Comparison of ENCODE assay signal across 10 cellular contexts in the genomic region with DNA sequence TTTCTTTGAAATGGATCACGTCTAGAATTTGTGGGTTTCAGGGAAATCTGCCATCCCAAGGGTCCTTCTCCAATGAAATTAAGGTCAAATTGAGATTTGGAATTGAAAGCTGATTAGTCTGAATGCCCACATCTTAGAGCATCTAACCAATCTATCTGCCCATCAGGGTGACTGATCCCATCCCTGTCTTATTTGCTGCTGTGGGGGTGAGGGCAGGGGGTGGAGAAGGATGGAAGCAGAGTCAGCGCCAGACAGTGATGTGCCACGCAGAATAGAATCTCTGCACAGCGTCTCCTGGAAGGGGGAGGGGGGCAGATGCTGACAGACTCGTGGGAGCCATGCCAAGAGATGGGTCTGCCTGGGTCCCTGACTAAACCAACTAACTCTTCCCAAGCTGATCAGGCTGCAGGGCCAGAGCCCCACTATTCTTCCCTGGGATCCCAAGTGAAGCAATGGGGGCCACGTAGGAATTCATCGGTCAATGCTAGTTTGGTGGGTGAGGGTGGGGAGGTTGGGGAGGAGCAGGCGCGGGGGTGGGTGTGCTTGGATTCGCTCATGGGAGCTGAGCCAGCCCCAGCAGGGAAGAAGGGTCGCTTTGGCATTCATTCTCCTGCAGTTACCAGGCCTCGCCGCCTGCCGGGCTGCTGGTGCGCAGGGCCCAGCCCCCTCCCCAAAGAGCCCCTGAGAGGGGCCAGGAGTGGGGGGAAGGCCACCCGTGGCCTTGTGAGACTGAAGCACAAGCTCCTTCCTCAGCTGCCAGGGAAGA. TPM values are rescaled to one million over a fixed set of nuclear protein-coding genes. Genes with fewer than 3 reads are reported as not detected.
DNase-seq lines count a peak whose midpoint lies in the region; ATAC-seq, FAIRE-seq and TF ChIP-seq lines count a peak whose summit lies in the region.
"Had no signal": no experiment of that assay in that cellular context is flagged by ENCODE, and none has a peak within 500 bp of the region (broad histone marks: within the 10 kb centered on the region; RNA-seq: fewer than 3 reads in every experiment).

No MANE protein-coding gene starts in this region.

- no peak overlapping the region for H3K4me3 ChIP-seq in endothelial cell of umbilical vein (replicated peaks in 1 of 3; ENCODE audit: insufficient read depth in 1 of 3, low read depth in 1 of 3, low read length in 3 of 3)
- no peak overlapping the region for H3K4me3 ChIP-seq in retinal pigment epithelial cell (ENCODE audit: low read length)

- no peaks in the 10 kb centered on the region for H3K36me3 ChIP-seq in endothelial cell of umbilical vein (ENCODE audit: control insufficient read depth in 2 of 2, extremely low read depth in 1 of 2, insufficient read depth in 2 of 2, low read length in 2 of 2)

- H3K9me3 Mint-ChIP-seq in HFFc6 = no peaks in the 10 kb centered on the region

- BruUV-seq in endothelial cell of umbilical vein (replicated peaks; lab: Mats Ljungman, UMichigan) = TSS peak; percentile 75

- H3K27ac Mint-ChIP-seq in HFFc6 = peak overlapping the region; percentile 98

- no peak for ATAC-seq in HG02885 (IDR thresholded peaks at IDR 0.05; ENCODE audit: poor library complexity, unreplicated experiment)
- ATAC-seq in GM19455 (IDR thresholded peaks at IDR 0.05; ENCODE audit: unreplicated experiment) = no peak
- ATAC-seq: activated CD4-positive, CD25-positive, alpha-beta regulatory T cell treated with anti-CD3 and anti-CD28 coated beads, Interleukin-2, amount 50 U/mL, for 24 hours had no signal

- FAIRE-seq in endothelial cell of umbilical vein (lab: Jason Lieb, UNC) = no peak

- H3K27me3 Mint-ChIP-seq in HFFc6 (ENCODE audit: insufficient read depth) = peaks cover 2% of the 10 kb centered on the region

- peak overlapping the region; percentile 84 for H3K27ac ChIP-seq in endothelial cell of umbilical vein (ENCODE audit: insufficient read depth, low read depth, low read length)

- H3K4me2 ChIP-seq in endothelial cell of umbilical vein (ENCODE audit: insufficient read depth, low read length) = peak overlapping the region; percentile 56

- H3K4me3 Mint-ChIP-seq in HFFc6 = no peak overlapping the region

- no peaks in the 10 kb centered on the region for H3K9me3 ChIP-seq in endothelial cell of umbilical vein (replicated peaks; ENCODE audit: control insufficient read depth, insufficient read depth, low read length)

- no peaks in the 10 kb centered on the region for H3K27me3 ChIP-seq in endothelial cell of umbilical vein (ENCODE audit: control insufficient read depth in 2 of 2, insufficient read depth in 2 of 2, low read length in 2 of 2)

- H3K79me2 ChIP-seq in endothelial cell of umbilical vein (ENCODE audit: control insufficient read depth, insufficient read depth, low read length) = no peaks in the 10 kb centered on the region

- POLR2A ChIA-PET in endothelial cell of umbilical vein (lab: Charles Lee) = interaction anchor here (0.9 kb wide), 1 partner anchor 8 kb away, joined by 5 read pairs; no protein-coding TSS in a partner anchor

- dilution Hi-C loops in endothelial cell of umbilical vein (cut with MboI; ENCODE audit: extremely low pct_ligation_motif_present, low sequenced_read_pairs) = no loop called here

- H3K9me1 ChIP-seq in endothelial cell of umbilical vein (replicated peaks; ENCODE audit: control insufficient read depth, extremely low read depth, insufficient read depth, low read length) = no peaks in the 10 kb centered on the region

- peaks cover 57% of the 10 kb centered on the region for H3K4me1 Mint-ChIP-seq in HFFc6 (ENCODE audit: low read depth)

- TF ChIP-seq CTCF in HFFc6 (IDR thresholded peaks at IDR 0.05) (no peak), endothelial cell of umbilical vein (IDR thresholded peaks at IDR 0.05; ENCODE audit: extremely low read depth in 1 of 2, insufficient read depth in 1 of 2, low read depth in 1 of 2, low read length in 2 of 2) (no peak), retinal pigment epithelial cell (conservative IDR thresholded peaks at IDR 0.05; ENCODE audit: low read depth, low read length) (peak; percentile 25)

- no peaks in the 10 kb centered on the region for H4K20me1 ChIP-seq in endothelial cell of umbilical vein (replicated peaks; ENCODE audit: control insufficient read depth, extremely low read depth, insufficient read depth, low read length)

- H3K9ac ChIP-seq in endothelial cell of umbilical vein (replicated peaks; ENCODE audit: extremely low read depth, insufficient read depth, low read length) = peak overlapping the region; percentile 83

- H3K36me3 Mint-ChIP-seq in HFFc6 (ENCODE audit: low read depth) = no peaks in the 10 kb centered on the region

- peaks cover 30% of the 10 kb centered on the region for H3K4me1 ChIP-seq in endothelial cell of umbilical vein (ENCODE audit: control insufficient read depth, extremely low read depth, insufficient read depth, low read length)

- no peak for TF ChIP-seq POLR2A in endothelial cell of umbilical vein (IDR thresholded peaks at IDR 0.05; ENCODE audit: low read depth, low read length)

- H2AFZ ChIP-seq in endothelial cell of umbilical vein (ENCODE audit: low read depth, low read length) = peak overlapping the region; percentile 75

- intact Hi-C loops in endothelial cell of umbilical vein (cut with micrococcal nuclease) = loop anchor here (2.0 kb wide), 1 partner anchor 16 kb away; no protein-coding TSS in a partner anchor

- CTCF ChIA-PET in endothelial cell of umbilical vein (lab: Charles Lee) = interaction anchor here (0.9 to 4.0 kb wide), 4 partner anchors 9 to 56 kb away, joined by 3 to 20 read pairs (median 8); no protein-coding TSS in a partner anchor

- no peak for DNase-seq in HFFc6
- peak; percentile 89 for DNase-seq in NCI-H82 treated with DMSO at 0.1 percent for 48 hours (lab: John Stamatoyannopoulos, UW; ENCODE audit: unreplicated experiment)
- DNase-seq in endothelial cell of umbilical vein (ENCODE audit: low read depth, low spot score) = no peak
- no peak for DNase-seq in retinal pigment epithelial cell (ENCODE audit: low read depth)
- no peak for DNase-seq in activated naive CD4-positive, alpha-beta T cell treated with anti-CD3 and anti-CD28 coated beads, Interleukin-2, amount 50 U/mL, for 16 hours
- DNase-seq in DMS153 (lab: John Stamatoyannopoulos, UW) = no peak

TF ChIP-seq in endothelial cell of umbilical vein, 7 proteins besides CTCF, POLR2A, EP300 and RAD21 (continues in another document):
- TF ChIP-seq EZH2 (IDR thresholded peaks at IDR 0.05; ENCODE audit: borderline replicate concordance, low read depth, low read length, severe bottlenecking) = no peak
- no peak for TF ChIP-seq POLR2AphosphoS5 (IDR thresholded peaks at IDR 0.05; ENCODE audit: insufficient read depth, low read depth, low read length)
- TF ChIP-seq, protein P1, sequence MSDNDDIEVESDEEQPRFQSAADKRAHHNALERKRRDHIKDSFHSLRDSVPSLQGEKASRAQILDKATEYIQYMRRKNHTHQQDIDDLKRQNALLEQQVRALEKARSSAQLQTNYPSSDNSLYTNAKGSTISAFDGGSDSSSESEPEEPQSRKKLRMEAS (IDR thresholded peaks at IDR 0.05; ENCODE audit: insufficient read depth, insufficient read length) = no peak
- TF ChIP-seq FOS (IDR thresholded peaks at IDR 0.05; ENCODE audit: borderline replicate concordance, insufficient read depth, low read length) = no peak

RNA-seq across cellular contexts. Expression of a gene that starts 32.2 kb away (rescaled TPM):
- total RNA-seq in HFFc6 (2021; fragmentation: NEBNext Ultra II Directional; extraction: Animal tissue kit (Norgen Biotek cat#: 25700)) = 10 to 100 TPM; 78.4 to 91.3 (median 81.8) TPM
- total RNA-seq in endothelial cell of umbilical vein = 109 and 122 TPM in 2 replicates
- 128 and 139 TPM in 2 replicates for polyA plus RNA-seq in endothelial cell of umbilical vein
- 74.8 and 79.0 TPM in 2 replicates for polyA plus RNA-seq in endothelial cell of umbilical vein (2011; cell fraction: cytosol; rRNA removed)
- 1,121 and 1,379 TPM in 2 replicates for polyA plus RNA-seq in endothelial cell of umbilical vein (2011; cell fraction: nucleus; rRNA removed)
- 88.3 and 108 TPM in 2 replicates for polyA plus RNA-seq in endothelial cell of umbilical vein (2012)
- polyA minus RNA-seq in endothelial cell of umbilical vein = 156 and 174 TPM in 2 replicates
- polyA minus RNA-seq in endothelial cell of umbilical vein (2011; cell fraction: cytosol; rRNA and poly(A)+ RNA removed) = 29.1 TPM
- 114 and 116 TPM in 2 replicates for polyA minus RNA-seq in endothelial cell of umbilical vein (2011; cell fraction: nucleus; rRNA and poly(A)+ RNA removed)

RNA-seq across cellular contexts. Expression of a gene that starts 34.5 kb away (rescaled TPM):
- 100 to 1,000 TPM; 209 to 260 (median 211) TPM for total RNA-seq in HFFc6 (2021; fragmentation: NEBNext Ultra II Directional; extraction: Animal tissue kit (Norgen Biotek cat#: 25700))
- total RNA-seq in endothelial cell of umbilical vein = 12.5 and 16.3 TPM in 2 replicates
- 13.4 and 28.1 TPM in 2 replicates for polyA plus RNA-seq in endothelial cell of umbilical vein
- polyA plus RNA-seq in endothelial cell of umbilical vein (2011; cell fraction: cytosol; rRNA removed) = 14.9 and 16.6 TPM in 2 replicates
- polyA plus RNA-seq in endothelial cell of umbilical vein (2011; cell fraction: nucleus; rRNA removed) = 11.5 and 11.9 TPM in 2 replicates
- polyA plus RNA-seq in endothelial cell of umbilical vein (2012) = 31.6 and 51.5 TPM in 2 replicates
- 15.0 and 17.1 TPM in 2 replicates for polyA minus RNA-seq in endothelial cell of umbilical vein
- polyA minus RNA-seq in endothelial cell of umbilical vein (2011; cell fraction: cytosol; rRNA and poly(A)+ RNA removed) = not detected
- polyA minus RNA-seq in endothelial cell of umbilical vein (2011; cell fraction: nucleus; rRNA and poly(A)+ RNA removed) = 3.7 and 3.8 TPM in 2 replicates

RNA-seq across cellular contexts. Expression of a gene that starts 45.1 kb away (rescaled TPM):
- total RNA-seq in HFFc6 (2021; fragmentation: NEBNext Ultra II Directional; extraction: Animal tissue kit (Norgen Biotek cat#: 25700)) = 100 to 1,000 TPM; 181 to 207 (median 193) TPM
- total RNA-seq in endothelial cell of umbilical vein = 204 and 236 TPM in 2 replicates
- polyA plus RNA-seq in endothelial cell of umbilical vein = 187 and 196 TPM in 2 replicates
- 182 and 183 TPM in 2 replicates for polyA plus RNA-seq in endothelial cell of umbilical vein (2011; cell fraction: cytosol; rRNA removed)
- polyA plus RNA-seq in endothelial cell of umbilical vein (2011; cell fraction: nucleus; rRNA removed) = 152 and 190 TPM in 2 replicates
- polyA plus RNA-seq in endothelial cell of umbilical vein (2012) = 251 and 271 TPM in 2 replicates
- 201 and 268 TPM in 2 replicates for polyA minus RNA-seq in endothelial cell of umbilical vein
- 33.9 TPM for polyA minus RNA-seq in endothelial cell of umbilical vein (2011; cell fraction: cytosol; rRNA and poly(A)+ RNA removed)
- 66.4 and 84.9 TPM in 2 replicates for polyA minus RNA-seq in endothelial cell of umbilical vein (2011; cell fraction: nucleus; rRNA and poly(A)+ RNA removed)

RNA-seq across cellular contexts. Expression of a gene that starts 45.4 kb away (rescaled TPM):
- total RNA-seq in HFFc6 (2021; fragmentation: NEBNext Ultra II Directional; extraction: Animal tissue kit (Norgen Biotek cat#: 25700)) = not detected
- total RNA-seq in endothelial cell of umbilical vein = not detected in 2 replicates
- polyA plus RNA-seq in endothelial cell of umbilical vein = not detected in 2 replicates
- not detected in 2 replicates for polyA plus RNA-seq in endothelial cell of umbilical vein (2011; cell fraction: cytosol; rRNA removed)
- not detected in 2 replicates for polyA plus RNA-seq in endothelial cell of umbilical vein (2011; cell fraction: nucleus; rRNA removed)
- 0.11 and 0.18 TPM in 2 replicates for polyA plus RNA-seq in endothelial cell of umbilical vein (2012)
- polyA minus RNA-seq in endothelial cell of umbilical vein = not detected in 2 replicates
- polyA minus RNA-seq in endothelial cell of umbilical vein (2011; cell fraction: cytosol; rRNA and poly(A)+ RNA removed) = not detected
- polyA minus RNA-seq in endothelial cell of umbilical vein (2011; cell fraction: nucleus; rRNA and poly(A)+ RNA removed) = not detected in 2 replicates
- total RNA-seq: pulmonary artery endothelial cell had no signal

Comparison
In these comparisons a context has a peak if more than half of its experiments do, and no peak if none do; other contexts are left out.
1. RNA of a gene that starts 34.5 kb away (total RNA-seq): 209 to 260 TPM in HFFc6; 12.5 to 16.3 TPM in endothelial cell of umbilical vein; every median in the first group is over 10 times any median in the second.